ENCODE assay signal across 1 cellular context in genomic region chr1:26472330-26472900, GRCh38.
TF ChIP-seq lines count a peak whose summit lies in the region.

Gene HMGN2 (plus strand): TSS chr1:26472440. CDS start chr1:26472613, 173 bp downstream.

TF ChIP-seq in H1, 55 proteins besides CTCF, POLR2A, EP300 and RAD21 (continued from another document):
- TF ChIP-seq POLR2AphosphoS5 (IDR thresholded peaks at IDR 0.05; ENCODE audit: low read depth, low read length) (peak; percentile 89; the same call in 1 of the 2 replicates), CTBP2 (IDR thresholded peaks at IDR 0.05; ENCODE audit: borderline replicate concordance, insufficient read depth, insufficient read length, low read length) (no peak), TAF1 (IDR thresholded peaks at IDR 0.05; ENCODE audit: low read depth, low read length) (peak; percentile 91), ATF3 (IDR thresholded peaks at IDR 0.05; ENCODE audit: insufficient read depth, low read depth, low read length) (peak; percentile 86), MAX (IDR thresholded peaks at IDR 0.05) (no peak), SIRT6 (IDR thresholded peaks at IDR 0.05; ENCODE audit: low read length) (no peak), ASH2L (IDR thresholded peaks at IDR 0.05; ENCODE audit: low read length) (peak; percentile 56), CHD1 (IDR thresholded peaks at IDR 0.05; ENCODE audit: low read depth, low read length) (no peak; the same call in 1 of the 2 replicates), PHF8 (conservative IDR thresholded peaks at IDR 0.05; ENCODE audit: low read depth, low read length) (peak; percentile 96), USF2 (IDR thresholded peaks at IDR 0.05; ENCODE audit: low read length) (peak; percentile 89), TBP (IDR thresholded peaks at IDR 0.05; ENCODE audit: low read depth, low read length) (peak; percentile 95)
